Comparison of ENCODE assay signal across 28 cellular contexts in the genomic region with DNA sequence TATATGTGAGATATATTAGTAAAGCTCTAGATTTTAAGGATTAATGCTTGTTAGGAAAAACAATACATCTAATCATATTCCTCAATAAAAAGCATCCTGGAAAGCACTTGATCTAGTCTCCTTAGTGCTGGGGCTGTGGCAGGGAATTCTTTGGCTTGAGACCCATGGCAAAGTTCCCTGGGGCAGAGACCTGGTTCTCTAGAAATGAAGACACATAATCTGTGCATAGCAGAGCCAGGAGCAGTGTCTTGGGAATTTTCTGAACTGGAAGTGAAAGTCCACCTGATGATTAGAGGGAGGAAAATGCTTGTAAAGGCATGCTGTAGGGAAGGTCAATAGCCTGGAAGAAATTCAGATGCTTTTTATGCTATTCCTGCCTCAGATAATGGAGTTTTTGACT.
"Had no signal": no experiment of that assay in that cellular context is flagged by ENCODE, and none has a peak within 500 bp of the region (broad histone marks: within the 10 kb centered on the region; RNA-seq: fewer than 3 reads in every experiment).

No MANE protein-coding gene starts in this region.

- H3K27me3 Mint-ChIP-seq: activated naive CD8-positive, alpha-beta T cell treated with anti-CD3 and anti-CD28 coated beads, Interleukin-2, amount 50 U/mL, for 24 hours; activated T-cell treated with anti-CD3 and anti-CD28 coated beads, Interleukin-2, amount 50 U/mL, for 24 hours had no signal

- H3K9me2 ChIP-seq: SK-N-SH had no signal

- H3K27me3 ChIP-seq: ascending aorta, body of pancreas, SJCRH30 had no signal

- FAIRE-seq: bronchial epithelial cell had no signal

- H3K36me3 ChIP-seq: ascending aorta had no signal

- H3K27ac Mint-ChIP-seq: activated CD8-positive, alpha-beta T cell treated with anti-CD3 and anti-CD28 coated beads, Interleukin-2, amount 10 ng/mL, durations not matched to agents 7 days and 5 days; activated naive CD4-positive, alpha-beta T cell treated with anti-CD3 and anti-CD28 coated beads, Interleukin-2, amount 50 U/mL, for 72 hours; activated naive CD8-positive, alpha-beta T cell treated with anti-CD3 and anti-CD28 coated beads, Interleukin-2, amount 50 U/mL, for 24 hours; activated T-cell treated with anti-CD3 and anti-CD28 coated beads, Interleukin-2, amount 50 U/mL, for 24 hours; activated T-helper 1 cell treated with anti-CD3 and anti-CD28 coated beads, Interleukin-12 subunit alpha, Interleukin-12 subunit beta, Interleukin-2, Interleukin-4 antibody, amounts not matched to agents 30 ng/mL and 10 ng/mL and 1 ng/mL, durations not matched to agents 14 hours and 24 hours and 36 hours had no signal

- H3K9me3 ChIP-seq: ascending aorta, body of pancreas, SJCRH30, SK-N-SH had no signal

- H3K4me3 Mint-ChIP-seq: activated CD8-positive, alpha-beta T cell treated with anti-CD3 and anti-CD28 coated beads, Interleukin-2, amount 10 ng/mL, durations not matched to agents 7 days and 5 days; activated naive CD8-positive, alpha-beta T cell treated with anti-CD3 and anti-CD28 coated beads, Interleukin-2, amount 50 U/mL, for 24 hours; activated T-cell treated with anti-CD3 and anti-CD28 coated beads, Interleukin-2, amount 50 U/mL, for 24 hours; activated T-helper 1 cell treated with anti-CD3 and anti-CD28 coated beads, Interleukin-12 subunit alpha, Interleukin-12 subunit beta, Interleukin-2, Interleukin-4 antibody, amounts not matched to agents 30 ng/mL and 10 ng/mL and 1 ng/mL, durations not matched to agents 14 hours and 24 hours and 36 hours had no signal

- H3K36me3 Mint-ChIP-seq: activated naive CD4-positive, alpha-beta T cell treated with anti-CD3 and anti-CD28 coated beads, Interleukin-2, amount 50 U/mL, for 72 hours had no signal

- H3K9ac ChIP-seq: SK-N-SH had no signal

- H3K4me1 Mint-ChIP-seq: activated naive CD8-positive, alpha-beta T cell treated with anti-CD3 and anti-CD28 coated beads, Interleukin-2, amount 50 U/mL, for 24 hours had no signal

- H3K4me2 ChIP-seq: SK-N-SH had no signal

- H3K27ac ChIP-seq: ascending aorta, body of pancreas, SJCRH30 had no signal

- DNase-seq: activated CD4-positive, alpha-beta T cell treated with anti-CD3 and anti-CD28 coated beads for 4 hours; activated CD4-positive, alpha-beta T cell treated with anti-CD3 and anti-CD28 coated beads, Interleukin-2, amount 50 U/mL, for 4 hours; activated CD8-positive, alpha-beta T cell treated with anti-CD3 and anti-CD28 coated beads, Interleukin-2, amount 10 ng/mL, durations not matched to agents 7 days and 5 days; activated effector memory CD4-positive, alpha-beta T cell treated with Interleukin-2 at 50 U/mL for 16 hours; activated naive CD4-positive, alpha-beta T cell; activated naive CD8-positive, alpha-beta T cell treated with anti-CD3 and anti-CD28 coated beads, Interleukin-2, amount 50 U/mL, for 24 hours; activated T-cell treated with anti-CD3 and anti-CD28 coated beads, Interleukin-2, amount 50 U/mL, for 24 hours; amniotic stem cell; body of pancreas; central memory CD4-positive, alpha-beta T cell; KBM-7; NCI-H1048; NCI-H1417; NCI-H1930; NCI-H345; NCI-H510A; NCI-H69; Right ventricle myocardium superior; RPMI8226; SJCRH30; SK-N-SH; T-helper 1 cell had no signal

- H3K4me3 ChIP-seq: ascending aorta, body of pancreas, SJCRH30 had no signal

- ATAC-seq: activated CD4-positive, CD25-positive, alpha-beta regulatory T cell treated with anti-CD3 and anti-CD28 coated beads, Interleukin-2, amount 50 U/mL, for 24 hours; activated CD8-positive, alpha-beta T cell treated with anti-CD3 and anti-CD28 coated beads, Interleukin-2, amount 10 ng/mL, durations not matched to agents 7 days and 5 days; activated naive CD4-positive, alpha-beta T cell treated with anti-CD3 and anti-CD28 coated beads, Interleukin-2, amount 50 U/mL, for 72 hours; activated naive CD8-positive, alpha-beta T cell treated with anti-CD3 and anti-CD28 coated beads, Interleukin-2, amount 50 U/mL, for 24 hours; body of pancreas; Panc1 had no signal
